In genomic region chr16:1032607-1033006, GRCh38 we compare ENCODE assay signal across 4 cellular contexts.
A peak's percentile ranks its signal among the peaks of the same experiment; 100 is the strongest.
TF ChIP-seq lines count a peak whose summit lies in the region.

No MANE protein-coding gene starts in this region.

TF ChIP-seq in HEK293, 187 proteins besides CTCF, POLR2A, EP300 and RAD21 (continues in another document):
- TF ChIP-seq ZNF501 (tag by site-specific recombination; IDR thresholded peaks at IDR 0.05) (no peak), ZFP3 (tag by site-specific recombination; IDR thresholded peaks at IDR 0.05; ENCODE audit: low read depth) (0 out of 2 replicates have a peak, but pooled peaks have one; percentile 8), ZNF76 (tag by site-specific recombination; IDR thresholded peaks at IDR 0.05; ENCODE audit: borderline replicate concordance, low read depth) (no peak), ZNF707 (tag by site-specific recombination; IDR thresholded peaks at IDR 0.05) (no peak), ZNF184 (tag by site-specific recombination; IDR thresholded peaks at IDR 0.05) (no peak), ZBTB48 (tag by site-specific recombination; IDR thresholded peaks at IDR 0.05) (no peak), ZNF639 (tag by site-specific recombination; IDR thresholded peaks at IDR 0.05) (no peak), ZFHX2 (tag by site-specific recombination; conservative IDR thresholded peaks at IDR 0.05) (no peak), HOXC10 (CRISPR knock-in tag; IDR thresholded peaks at IDR 0.05) (no peak), ZBTB10 (tag by site-specific recombination; IDR thresholded peaks at IDR 0.05) (no peak)

TF ChIP-seq in HEK293T, 16 proteins besides CTCF, POLR2A, EP300 and RAD21:
- TF ChIP-seq HDGF (IDR thresholded peaks at IDR 0.05; ENCODE audit: borderline replicate concordance), result no peak
- TF ChIP-seq PKNOX1 (IDR thresholded peaks at IDR 0.05), result peak; percentile 60

TF ChIP-seq in K562, 482 proteins besides CTCF, POLR2A, EP300 and RAD21 (continues in another document):
- no peak for TF ChIP-seq ADNP (tag; IDR thresholded peaks at IDR 0.05)
- TF ChIP-seq ZNF79 (CRISPR knock-in tag; IDR thresholded peaks at IDR 0.05; ENCODE audit: low read depth), result no peak
- 0 out of 2 replicates have a peak, but pooled peaks have one; percentile 6 for TF ChIP-seq EHMT2 (IDR thresholded peaks at IDR 0.05)
- TF ChIP-seq ZNF354B (CRISPR knock-in tag; IDR thresholded peaks at IDR 0.05), result no peak
- TF ChIP-seq NFE2 (IDR thresholded peaks at IDR 0.05; ENCODE audit: low read depth), result no peak
- no peak for TF ChIP-seq CHD1 (IDR thresholded peaks at IDR 0.05; ENCODE audit: low read length)
- no peak for TF ChIP-seq CXXC5 (CRISPR knock-in tag; IDR thresholded peaks at IDR 0.05)
- TF ChIP-seq CEBPG (CRISPR knock-in tag; IDR thresholded peaks at IDR 0.05), result no peak
- no peak for TF ChIP-seq CEBPG (tag; conservative IDR thresholded peaks at IDR 0.05 in 1 of 2, IDR thresholded peaks at IDR 0.05 in 1 of 2)
- TF ChIP-seq SNIP1 (IDR thresholded peaks at IDR 0.05; ENCODE audit: low read depth), result no peak
- no peak for TF ChIP-seq ATF6 (CRISPR knock-in tag; IDR thresholded peaks at IDR 0.05)
- TF ChIP-seq MEIS2 (IDR thresholded peaks at IDR 0.05; ENCODE audit: partially characterized antibody), result peak; percentile 6
- no peak for TF ChIP-seq ZNF324 (CRISPR knock-in tag; IDR thresholded peaks at IDR 0.05)
- no peak for TF ChIP-seq CREB3 (tag; conservative IDR thresholded peaks at IDR 0.05; ENCODE audit: low read depth)
- TF ChIP-seq FUS (optimal IDR thresholded peaks at IDR 0.05; ENCODE audit: low read depth, low read length), result no peak
- TF ChIP-seq NR1H2 (CRISPR knock-in tag; IDR thresholded peaks at IDR 0.05), result no peak
- TF ChIP-seq PTRF (tag; IDR thresholded peaks at IDR 0.05), result no peak
- TF ChIP-seq PHF20 (IDR thresholded peaks at IDR 0.05; ENCODE audit: partially characterized antibody), result no peak
- TF ChIP-seq PBX2 (CRISPR knock-in tag; IDR thresholded peaks at IDR 0.05; ENCODE audit: low read depth), result no peak
- TF ChIP-seq PBX2 (tag; conservative IDR thresholded peaks at IDR 0.05; ENCODE audit: low read depth), result peak; percentile 47
- no peak for TF ChIP-seq XRCC3 (IDR thresholded peaks at IDR 0.05)
- TF ChIP-seq ILK (tag; IDR thresholded peaks at IDR 0.05; ENCODE audit: borderline replicate concordance, low read depth), result no peak
- no peak for TF ChIP-seq VEZF1 (CRISPR knock-in tag; IDR thresholded peaks at IDR 0.05)
- TF ChIP-seq KDM1A (IDR thresholded peaks at IDR 0.05), result peak in 1 of 2 experiments; percentile 39; a peak in 1 of 4 replicates
- TF ChIP-seq PKNOX1 (IDR thresholded peaks at IDR 0.05), result peak; percentile 30; the same call in 1 of the 2 replicates

TF ChIP-seq in H1, 55 proteins besides CTCF, POLR2A, EP300 and RAD21:
- TF ChIP-seq POLR2AphosphoS5 (IDR thresholded peaks at IDR 0.05; ENCODE audit: low read depth, low read length), result no peak
- TF ChIP-seq USF2 (IDR thresholded peaks at IDR 0.05; ENCODE audit: low read length), result no peak
- no peak for TF ChIP-seq BACH1 (IDR thresholded peaks at IDR 0.05; ENCODE audit: low read length)
- TF ChIP-seq ASH2L (IDR thresholded peaks at IDR 0.05; ENCODE audit: low read length), result no peak
- TF ChIP-seq SIRT6 (IDR thresholded peaks at IDR 0.05; ENCODE audit: low read length), result no peak
- no peak for TF ChIP-seq MAFK (IDR thresholded peaks at IDR 0.05; ENCODE audit: low read depth, low read length)
- TF ChIP-seq YY1 (IDR thresholded peaks at IDR 0.05; ENCODE audit: low read depth, low read length), result no peak
- no peak for TF ChIP-seq ATF3 (IDR thresholded peaks at IDR 0.05; ENCODE audit: insufficient read depth, low read depth, low read length)
- no peak for TF ChIP-seq RNF2 (IDR thresholded peaks at IDR 0.05; ENCODE audit: borderline replicate concordance, low read depth, low read length, missing control alignments, poor library complexity, severe bottlenecking)
- TF ChIP-seq RBBP5 (IDR thresholded peaks at IDR 0.05; ENCODE audit: borderline replicate concordance, low read depth, low read length), result no peak
- no peak for TF ChIP-seq SP4 (IDR thresholded peaks at IDR 0.05; ENCODE audit: low read length)
- TF ChIP-seq CTBP2 (IDR thresholded peaks at IDR 0.05; ENCODE audit: borderline replicate concordance, insufficient read depth, insufficient read length, low read length), result no peak
- TF ChIP-seq CHD1 (IDR thresholded peaks at IDR 0.05; ENCODE audit: low read depth, low read length), result no peak
- TF ChIP-seq JUN (IDR thresholded peaks at IDR 0.05; ENCODE audit: low read depth, low read length), result no peak
- no peak for TF ChIP-seq ZNF274 (IDR thresholded peaks at IDR 0.05; ENCODE audit: borderline replicate concordance, extremely low read depth, low read length)
TF ChIP-seq in H1: peak in this region for 0.
